10 cellular contexts compared by ENCODE assay signal in the genomic region with DNA sequence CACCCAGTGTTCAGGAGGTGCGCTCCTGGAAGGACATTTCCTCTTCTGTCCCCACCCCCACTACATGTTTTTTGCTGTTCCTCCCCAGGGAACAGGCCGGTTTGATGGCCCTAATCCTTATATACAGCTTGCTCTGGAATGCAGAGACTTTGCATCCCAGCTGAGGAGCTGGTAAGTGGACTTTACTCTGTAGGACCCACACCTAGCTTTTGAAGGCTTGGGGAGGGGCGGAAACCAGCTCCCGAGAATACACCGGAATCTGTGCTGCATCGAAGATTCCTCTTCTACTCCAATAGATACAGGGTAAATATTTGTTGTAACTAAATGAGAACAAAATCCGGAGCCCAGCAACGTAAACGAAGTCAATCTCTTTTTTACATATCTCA. TPM values are rescaled to one million over a fixed set of nuclear protein-coding genes. Genes with fewer than 3 reads are reported as not detected.
DNase-seq lines count a peak whose midpoint lies in the region; ATAC-seq and TF ChIP-seq lines count a peak whose summit lies in the region.
"Had no signal": no experiment of that assay in that cellular context is flagged by ENCODE, and none has a peak within 500 bp of the region (broad histone marks: within the 10 kb centered on the region; RNA-seq: fewer than 3 reads in every experiment).

No MANE protein-coding gene starts in this region.

- intact Hi-C loops in activated naive CD4-positive, alpha-beta T cell treated with anti-CD3 and anti-CD28 coated beads for 36 hours (cut with micrococcal nuclease) = loop anchor here (2.0 to 5.0 kb wide), 3 partner anchors 31 to 228 kb away; a partner anchor contains a TSS
- intact Hi-C loops in activated CD8-positive, alpha-beta T cell treated with anti-CD3 and anti-CD28 coated beads for 36 hours (cut with micrococcal nuclease) = loop anchor here (10.0 kb wide), 1 partner anchor 65 kb away; no protein-coding TSS in a partner anchor

- H3K4me3 ChIP-seq in thoracic aorta = peak overlapping the region; percentile 88

- H3K4me1 Mint-ChIP-seq in activated naive CD4-positive, alpha-beta T cell treated with anti-CD3 and anti-CD28 coated beads for 36 hours (ENCODE audit: low read depth) = peaks cover 25% of the 10 kb centered on the region
- peaks cover 27% of the 10 kb centered on the region for H3K4me1 Mint-ChIP-seq in activated CD8-positive, alpha-beta T cell treated with anti-CD3 and anti-CD28 coated beads for 36 hours (ENCODE audit: low read depth)

- H3K27me3 Mint-ChIP-seq in activated naive CD4-positive, alpha-beta T cell treated with anti-CD3 and anti-CD28 coated beads for 36 hours (ENCODE audit: low read depth) = no peaks in the 10 kb centered on the region
- no peaks in the 10 kb centered on the region for H3K27me3 Mint-ChIP-seq in activated CD8-positive, alpha-beta T cell treated with anti-CD3 and anti-CD28 coated beads for 36 hours

- no peaks in the 10 kb centered on the region for H3K36me3 Mint-ChIP-seq in activated naive CD4-positive, alpha-beta T cell treated with anti-CD3 and anti-CD28 coated beads for 36 hours (ENCODE audit: low read depth)
- H3K36me3 Mint-ChIP-seq in activated CD8-positive, alpha-beta T cell treated with anti-CD3 and anti-CD28 coated beads for 36 hours (ENCODE audit: low read depth) = no peaks in the 10 kb centered on the region

- H3K9me3 Mint-ChIP-seq in activated naive CD4-positive, alpha-beta T cell treated with anti-CD3 and anti-CD28 coated beads for 36 hours = no peaks in the 10 kb centered on the region
- H3K9me3 Mint-ChIP-seq in activated CD8-positive, alpha-beta T cell treated with anti-CD3 and anti-CD28 coated beads for 36 hours = no peaks in the 10 kb centered on the region

- no peaks in the 10 kb centered on the region for H3K27me3 ChIP-seq in thoracic aorta (replicated peaks; ENCODE audit: insufficient read depth)

- ATAC-seq in activated CD8-positive, alpha-beta T cell treated with anti-CD3 and anti-CD28 coated beads for 36 hours = no peak
- ATAC-seq in thoracic aorta (ENCODE audit: insufficient number of reproducible peaks, low FRiP score, low read depth) (no peak), GM19452 (IDR thresholded peaks at IDR 0.05; ENCODE audit: unreplicated experiment) (no peak)

- CTCF ChIA-PET in activated naive CD4-positive, alpha-beta T cell treated with anti-CD3 and anti-CD28 coated beads for 36 hours (lab: Charles Lee) = interaction anchor here (1.3 to 2.2 kb wide), 3 partner anchors 11 to 84 kb away, joined by 5 to 8 read pairs (median 8); no protein-coding TSS in a partner anchor
- CTCF ChIA-PET in activated CD8-positive, alpha-beta T cell treated with anti-CD3 and anti-CD28 coated beads for 36 hours (lab: Charles Lee) = interaction anchor here (0.6 to 1.9 kb wide), 4 partner anchors 10 to 125 kb away, joined by 3 to 5 read pairs (median 4); no protein-coding TSS in a partner anchor

- no peak for DNase-seq in activated naive CD4-positive, alpha-beta T cell treated with anti-CD3 and anti-CD28 coated beads for 36 hours
- no peak for DNase-seq in activated naive CD4-positive, alpha-beta T cell treated with anti-CD3 and anti-CD28 coated beads, Interleukin-2, amount 50 U/mL, for 16 hours
- no peak for DNase-seq in activated CD8-positive, alpha-beta T cell treated with anti-CD3 and anti-CD28 coated beads for 36 hours
- DNase-seq in left kidney (ENCODE audit: low read depth, low spot score) = peak; percentile 57
- DNase-seq in thoracic aorta (ENCODE audit: low spot score) = no peak
- no peak for DNase-seq in NCI-H774 (lab: John Stamatoyannopoulos, UW)
- DNase-seq in NCI-H1105 treated with DMSO at 0.1 percent for 48 hours (lab: John Stamatoyannopoulos, UW) = no peak
- DNase-seq: NCI-H2081 treated with DMSO at 0.1 percent for 48 hours had no signal

- POLR2A ChIA-PET in activated CD8-positive, alpha-beta T cell treated with anti-CD3 and anti-CD28 coated beads for 36 hours (lab: Charles Lee) = no interaction called here

- peaks cover 8 to 24% of the 10 kb centered on the region in 2 donors for H3K4me1 ChIP-seq in thoracic aorta (ENCODE audit: control insufficient read depth in 1 of 2, low read depth in 2 of 2)

- H3K36me3 ChIP-seq in thoracic aorta = no peaks in the 10 kb centered on the region

- H3K27ac ChIP-seq in thoracic aorta = peak overlapping the region in 1 of 2 donors; percentile 56
- H3K27ac ChIP-seq: SK-N-MC had no signal

- H3K4me3 Mint-ChIP-seq in activated naive CD4-positive, alpha-beta T cell treated with anti-CD3 and anti-CD28 coated beads for 36 hours = peak overlapping the region; percentile 80
- peak overlapping the region; percentile 80 for H3K4me3 Mint-ChIP-seq in activated CD8-positive, alpha-beta T cell treated with anti-CD3 and anti-CD28 coated beads for 36 hours

- H3K9me3 ChIP-seq in thoracic aorta = no peaks in the 10 kb centered on the region

- no peak overlapping the region for H3K27ac Mint-ChIP-seq in activated naive CD4-positive, alpha-beta T cell treated with anti-CD3 and anti-CD28 coated beads for 36 hours
- no peak overlapping the region for H3K27ac Mint-ChIP-seq in activated CD8-positive, alpha-beta T cell treated with anti-CD3 and anti-CD28 coated beads for 36 hours

- TF ChIP-seq CTCF in activated CD8-positive, alpha-beta T cell treated with anti-CD3 and anti-CD28 coated beads for 36 hours (IDR thresholded peaks at IDR 0.05) = no peak
- TF ChIP-seq CTCF in thoracic aorta (IDR thresholded peaks at IDR 0.05) = no peak

RNA-seq across cellular contexts. Expression of a gene that starts 1.2 kb away (rescaled TPM):
- 1 to 10 TPM in 1 of 2 experiments, under 1 TPM in 1; 0.62 to 1.5 TPM for total RNA-seq in activated naive CD4-positive, alpha-beta T cell treated with anti-CD3 and anti-CD28 coated beads for 36 hours
- total RNA-seq in activated CD8-positive, alpha-beta T cell treated with anti-CD3 and anti-CD28 coated beads for 36 hours = 1 to 10 TPM; 1.7 to 1.9 TPM
- 1 to 10 TPM in 1 of 2 donors, not detected in 1; 2.3 TPM for total RNA-seq in thoracic aorta

RNA-seq across cellular contexts. Expression of a gene that starts 30.1 kb away (rescaled TPM):
- total RNA-seq in activated naive CD4-positive, alpha-beta T cell treated with anti-CD3 and anti-CD28 coated beads for 36 hours = 1 to 10 TPM; 2.3 to 2.8 TPM
- 1 to 10 TPM; 1.0 to 1.5 TPM for total RNA-seq in activated CD8-positive, alpha-beta T cell treated with anti-CD3 and anti-CD28 coated beads for 36 hours
- total RNA-seq in thoracic aorta = 10 to 100 TPM in 1 of 2 donors, 1 to 10 TPM in 1; 4.9 to 10.7 TPM

RNA-seq across cellular contexts. Expression of a gene that starts 50.7 kb away (rescaled TPM):
- 10 to 100 TPM; 69.7 to 73.7 TPM for total RNA-seq in activated naive CD4-positive, alpha-beta T cell treated with anti-CD3 and anti-CD28 coated beads for 36 hours
- 10 to 100 TPM; 69.0 to 70.6 TPM for total RNA-seq in activated CD8-positive, alpha-beta T cell treated with anti-CD3 and anti-CD28 coated beads for 36 hours
- total RNA-seq in thoracic aorta = 10 to 100 TPM; 64.1 to 76.9 TPM
